In genomic region chr9:19464061-19464763, GRCh38 we compare ENCODE assay signal across 8 cellular contexts. TPM values are rescaled to one million over a fixed set of nuclear protein-coding genes. Genes with fewer than 3 reads are reported as not detected.
DNase-seq lines count a peak whose midpoint lies in the region; ATAC-seq and TF ChIP-seq lines count a peak whose summit lies in the region.

No MANE protein-coding gene starts in this region.

- TF ChIP-seq POLR2A in ovary (IDR thresholded peaks at IDR 0.05), result no peak

- no peak overlapping the region for H3K27ac ChIP-seq in ovary

- no peaks in the 10 kb centered on the region for H3K36me3 ChIP-seq in ovary

- TF ChIP-seq EP300 in ovary (IDR thresholded peaks at IDR 0.05), result no peak

- H3K4me3 ChIP-seq in choroid plexus epithelial cell (ENCODE audit: low read depth, low read length) (peak overlapping the region; percentile 44), ovary (peak overlapping the region; percentile 60)

- DNase-seq in choroid plexus epithelial cell (ENCODE audit: low read depth), result no peak
- DNase-seq in ovary, result no peak
- no peak for DNase-seq in SW480 (ENCODE audit: low spot score)
- DNase-seq in NCI-H82 (lab: John Stamatoyannopoulos, UW), result no peak
- no peak for DNase-seq in NCI-H2196 treated with DMSO at 0.1 percent for 48 hours (lab: John Stamatoyannopoulos, UW; ENCODE audit: unreplicated experiment)
- no peak for DNase-seq in activated CD8-positive, alpha-beta memory T cell treated with anti-CD3 and anti-CD28 coated beads for 24 hours

- no peaks in the 10 kb centered on the region for H3K9me3 ChIP-seq in ovary

- intact Hi-C loops in ovary (cut with DNase I), result loop anchor here in 1 of 4 donors (10.0 kb wide), 1 partner anchor 419 kb away; the partner anchor contains the start of gene RRAGA

- no peak for TF ChIP-seq CTCF in choroid plexus epithelial cell (conservative IDR thresholded peaks at IDR 0.05; ENCODE audit: low read depth, low read length)
- no peak for TF ChIP-seq CTCF in ovary (IDR thresholded peaks at IDR 0.05)

- H3K27me3 ChIP-seq in ovary, result no peaks in the 10 kb centered on the region

- no peaks in the 10 kb centered on the region for H3K4me1 ChIP-seq in ovary (ENCODE audit: insufficient read depth)

- ATAC-seq in GM18502 (IDR thresholded peaks at IDR 0.05; ENCODE audit: poor library complexity, unreplicated experiment), result peak; percentile 15
- peak; percentile 1 for ATAC-seq in HG03342 (IDR thresholded peaks at IDR 0.05; ENCODE audit: unreplicated experiment)

- 72 to 74% (median 74%) methylated on average over 23 of the region's 23 CpGs for WGBS in ovary, 3 donors

RNA-seq across cellular contexts. Expression of gene ACER2, which starts 55.4 kb away (rescaled TPM):
- total RNA-seq in ovary, result 1 to 10 TPM; 2.1 to 10.0 (median 3.3) TPM
- 1 to 10 TPM in 1 of 2 donors, under 1 TPM in 1; 0.80 to 2.0 TPM for polyA plus RNA-seq in ovary
